In genomic region chr13:33494596-33495214, GRCh38 we compare ENCODE assay signal across 10 cellular contexts.
DNase-seq lines count a peak whose midpoint lies in the region; ATAC-seq and TF ChIP-seq lines count a peak whose summit lies in the region.
"Had no signal": no experiment of that assay in that cellular context is flagged by ENCODE, and none has a peak within 500 bp of the region (broad histone marks: within the 10 kb centered on the region; RNA-seq: fewer than 3 reads in every experiment).

No MANE protein-coding gene starts in this region.

- H3K27me3 Mint-ChIP-seq in Calu3 (ENCODE audit: unreplicated experiment) (no peaks in the 10 kb centered on the region), nephron (ENCODE audit: low read depth) (no peaks in the 10 kb centered on the region)

- H3K4me3 ChIP-seq in OCI-LY1 (ENCODE audit: low read depth, low read length, poor library complexity, severe bottlenecking) (no peak overlapping the region), epithelial cell of esophagus (ENCODE audit: low read length) (no peak overlapping the region), psoas muscle (no peak overlapping the region)

- H3K4me1 Mint-ChIP-seq in Calu3 (ENCODE audit: low read depth, unreplicated experiment) (peaks cover 33% of the 10 kb centered on the region), nephron (peaks cover 12% of the 10 kb centered on the region)

- TF ChIP-seq CTCF in Calu3 (IDR thresholded peaks at IDR 0.05; ENCODE audit: unreplicated experiment): no peak
- no peak for TF ChIP-seq CTCF in OCI-LY1 (IDR thresholded peaks at IDR 0.05; ENCODE audit: low read length)
- TF ChIP-seq CTCF in epithelial cell of esophagus (IDR thresholded peaks at IDR 0.05; ENCODE audit: insufficient read depth, low read depth, low read length, missing control alignments): no peak
- TF ChIP-seq CTCF in nephron (IDR thresholded peaks at IDR 0.05; ENCODE audit: unreplicated experiment in 3 of 3): no peak
- TF ChIP-seq CTCF in psoas muscle (IDR thresholded peaks at IDR 0.05): no peak

- no peak overlapping the region; the same call in 1 of the 2 replicates for H3K4me2 ChIP-seq in OCI-LY1 (ENCODE audit: low read length)

- CTCF ChIA-PET in Calu3 (lab: Charles Lee): interaction anchor here (0.5 to 1.0 kb wide), 2 partner anchors 11 to 17 kb away, joined by 3 read pairs; no protein-coding TSS in a partner anchor

- no peaks in the 10 kb centered on the region for H3F3A ChIP-seq in OCI-LY1 (ENCODE audit: insufficient read depth, low read length)

- WGBS in psoas muscle, 3 donors: 64 to 70% (median 64%) methylated on average over 4 of the region's 4 CpGs

- no peaks in the 10 kb centered on the region for H3K9me2 ChIP-seq in OCI-LY1 (ENCODE audit: low read depth, low read length)

- intact Hi-C loops in Calu3 (cut with micrococcal nuclease; ENCODE audit: unreplicated experiment): loop anchor here (5.0 kb wide), 1 partner anchor 47 kb away; no protein-coding TSS in a partner anchor
- intact Hi-C loops in psoas muscle (cut with DNase I): no loop called here

- H3K9me3 ChIP-seq in OCI-LY1 (ENCODE audit: low read length) (no peaks in the 10 kb centered on the region), psoas muscle (no peaks in the 10 kb centered on the region)

- H3K79me2 ChIP-seq in OCI-LY1 (ENCODE audit: insufficient read depth, low read length): no peaks in the 10 kb centered on the region

- no peak for ATAC-seq in psoas muscle
- no peak for ATAC-seq in GM21526 (IDR thresholded peaks at IDR 0.05; ENCODE audit: low FRiP score, unreplicated experiment)
- no peak for ATAC-seq in HG03469 (IDR thresholded peaks at IDR 0.05; ENCODE audit: unreplicated experiment)

- no peak overlapping the region for H3K9ac ChIP-seq in OCI-LY1 (ENCODE audit: low read length)

- BruUV-seq in Calu3 (replicated peaks; lab: Mats Ljungman, UMichigan): no TSS peak

- H3K27ac ChIP-seq in OCI-LY1 (ENCODE audit: low read depth, low read length, poor library complexity, severe bottlenecking): peak overlapping the region; percentile 29
- no peak overlapping the region for H3K27ac ChIP-seq in psoas muscle
- no peak overlapping the region for H3K27ac ChIP-seq in caudate nucleus (ENCODE audit: low read depth, low read length)

- DNase-seq in Calu3 (no peak), epithelial cell of esophagus (ENCODE audit: low read depth) (peak; percentile 89), psoas muscle (no peak), caudate nucleus (lab: John Stamatoyannopoulos, UW) (no peak)
- DNase-seq: activated T-cell treated with anti-CD3 and anti-CD28 coated beads, Interleukin-2, amount 50 U/mL, for 48 hours; NCI-H526 had no signal

- H3K9me3 Mint-ChIP-seq in Calu3 (ENCODE audit: low read depth, unreplicated experiment) (peaks cover 8% of the 10 kb centered on the region), nephron (peaks cover 3% of the 10 kb centered on the region)

- H3K27me3 ChIP-seq in OCI-LY1 (ENCODE audit: insufficient read depth, low read length) (no peaks in the 10 kb centered on the region), psoas muscle (ENCODE audit: insufficient read depth in 3 of 3, low read length in 2 of 3) (no peaks in the 10 kb centered on the region)

- H3K36me3 Mint-ChIP-seq in Calu3 (ENCODE audit: insufficient read depth, unreplicated experiment): no peaks in the 10 kb centered on the region
- no peaks in the 10 kb centered on the region for H3K36me3 Mint-ChIP-seq in nephron (ENCODE audit: low read depth)

- H3K4me1 ChIP-seq in OCI-LY1 (ENCODE audit: insufficient read depth, low read length, severe bottlenecking) (peaks cover 20% of the 10 kb centered on the region), psoas muscle (no peaks in the 10 kb centered on the region)

- H3K36me3 ChIP-seq in OCI-LY1 (ENCODE audit: insufficient read depth, low read length) (no peaks in the 10 kb centered on the region), psoas muscle (ENCODE audit: insufficient read depth in 1 of 2, low read depth in 1 of 2) (no peaks in the 10 kb centered on the region)

- H3K27ac Mint-ChIP-seq in Calu3 (ENCODE audit: unreplicated experiment): peak overlapping the region; percentile 79
- H3K27ac Mint-ChIP-seq in nephron: peak overlapping the region; percentile 65 to 77 (median 70)

- H3K4me3 Mint-ChIP-seq in Calu3 (ENCODE audit: low read depth, unreplicated experiment) (no peak overlapping the region), nephron (no peak overlapping the region)

- H4K20me1 ChIP-seq in OCI-LY1 (ENCODE audit: insufficient read depth, low read length): no peaks in the 10 kb centered on the region

- H2AFZ ChIP-seq in OCI-LY1 (ENCODE audit: low read length): no peak overlapping the region
